ENCODE assay signal across 2 cellular contexts in the genomic region with DNA sequence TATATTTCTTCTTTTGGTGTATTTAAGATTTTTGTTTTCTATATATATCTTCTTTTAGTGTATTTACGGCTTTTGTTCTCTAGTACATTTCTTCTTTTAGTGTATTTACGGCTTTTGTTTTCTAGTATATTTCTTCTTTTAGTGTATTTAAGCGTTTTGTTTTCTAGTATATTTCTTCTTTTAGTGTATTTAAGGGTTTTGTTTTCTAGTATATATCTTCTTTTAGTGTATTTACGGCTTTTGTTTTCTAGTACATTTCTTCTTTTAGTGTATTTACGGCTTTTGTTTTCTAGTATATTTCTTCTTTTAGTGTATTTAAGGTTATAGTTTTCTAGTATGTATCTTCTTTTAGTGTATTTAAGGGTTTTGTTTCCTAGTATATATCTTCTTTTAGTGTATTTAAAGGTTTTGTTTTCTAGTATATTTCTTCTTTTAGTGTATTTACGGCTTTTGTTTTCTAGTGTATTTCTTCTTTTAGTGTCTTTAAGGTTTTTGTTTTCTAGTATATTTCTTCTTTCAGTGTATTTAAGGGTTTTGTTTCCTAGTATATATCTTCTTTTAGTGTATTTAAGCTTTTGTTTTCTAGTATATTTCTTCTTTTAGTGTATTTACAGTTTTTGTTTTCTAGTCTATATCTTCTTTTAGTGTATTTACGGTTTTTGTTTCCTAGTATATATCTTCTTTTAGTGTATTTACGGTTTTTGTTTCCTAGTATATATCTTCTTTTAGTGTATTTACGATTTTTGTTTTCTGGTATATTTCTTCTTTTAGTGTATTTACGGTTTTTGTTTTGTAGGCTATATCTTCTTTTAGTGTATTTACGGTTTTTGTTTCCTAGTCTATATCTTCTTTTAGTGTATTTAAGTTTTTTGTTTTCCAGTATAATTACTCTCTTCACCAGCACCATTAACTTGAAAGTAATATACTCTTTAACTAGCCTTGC.
TF ChIP-seq lines count a peak whose summit lies in the region.

No MANE protein-coding gene starts in this region.

TF ChIP-seq in H1, 55 proteins besides CTCF, POLR2A, EP300 and RAD21:
- TF ChIP-seq MAFK (IDR thresholded peaks at IDR 0.05; ENCODE audit: low read depth, low read length) = peak; percentile 95
- TF ChIP-seq, protein P1, sequence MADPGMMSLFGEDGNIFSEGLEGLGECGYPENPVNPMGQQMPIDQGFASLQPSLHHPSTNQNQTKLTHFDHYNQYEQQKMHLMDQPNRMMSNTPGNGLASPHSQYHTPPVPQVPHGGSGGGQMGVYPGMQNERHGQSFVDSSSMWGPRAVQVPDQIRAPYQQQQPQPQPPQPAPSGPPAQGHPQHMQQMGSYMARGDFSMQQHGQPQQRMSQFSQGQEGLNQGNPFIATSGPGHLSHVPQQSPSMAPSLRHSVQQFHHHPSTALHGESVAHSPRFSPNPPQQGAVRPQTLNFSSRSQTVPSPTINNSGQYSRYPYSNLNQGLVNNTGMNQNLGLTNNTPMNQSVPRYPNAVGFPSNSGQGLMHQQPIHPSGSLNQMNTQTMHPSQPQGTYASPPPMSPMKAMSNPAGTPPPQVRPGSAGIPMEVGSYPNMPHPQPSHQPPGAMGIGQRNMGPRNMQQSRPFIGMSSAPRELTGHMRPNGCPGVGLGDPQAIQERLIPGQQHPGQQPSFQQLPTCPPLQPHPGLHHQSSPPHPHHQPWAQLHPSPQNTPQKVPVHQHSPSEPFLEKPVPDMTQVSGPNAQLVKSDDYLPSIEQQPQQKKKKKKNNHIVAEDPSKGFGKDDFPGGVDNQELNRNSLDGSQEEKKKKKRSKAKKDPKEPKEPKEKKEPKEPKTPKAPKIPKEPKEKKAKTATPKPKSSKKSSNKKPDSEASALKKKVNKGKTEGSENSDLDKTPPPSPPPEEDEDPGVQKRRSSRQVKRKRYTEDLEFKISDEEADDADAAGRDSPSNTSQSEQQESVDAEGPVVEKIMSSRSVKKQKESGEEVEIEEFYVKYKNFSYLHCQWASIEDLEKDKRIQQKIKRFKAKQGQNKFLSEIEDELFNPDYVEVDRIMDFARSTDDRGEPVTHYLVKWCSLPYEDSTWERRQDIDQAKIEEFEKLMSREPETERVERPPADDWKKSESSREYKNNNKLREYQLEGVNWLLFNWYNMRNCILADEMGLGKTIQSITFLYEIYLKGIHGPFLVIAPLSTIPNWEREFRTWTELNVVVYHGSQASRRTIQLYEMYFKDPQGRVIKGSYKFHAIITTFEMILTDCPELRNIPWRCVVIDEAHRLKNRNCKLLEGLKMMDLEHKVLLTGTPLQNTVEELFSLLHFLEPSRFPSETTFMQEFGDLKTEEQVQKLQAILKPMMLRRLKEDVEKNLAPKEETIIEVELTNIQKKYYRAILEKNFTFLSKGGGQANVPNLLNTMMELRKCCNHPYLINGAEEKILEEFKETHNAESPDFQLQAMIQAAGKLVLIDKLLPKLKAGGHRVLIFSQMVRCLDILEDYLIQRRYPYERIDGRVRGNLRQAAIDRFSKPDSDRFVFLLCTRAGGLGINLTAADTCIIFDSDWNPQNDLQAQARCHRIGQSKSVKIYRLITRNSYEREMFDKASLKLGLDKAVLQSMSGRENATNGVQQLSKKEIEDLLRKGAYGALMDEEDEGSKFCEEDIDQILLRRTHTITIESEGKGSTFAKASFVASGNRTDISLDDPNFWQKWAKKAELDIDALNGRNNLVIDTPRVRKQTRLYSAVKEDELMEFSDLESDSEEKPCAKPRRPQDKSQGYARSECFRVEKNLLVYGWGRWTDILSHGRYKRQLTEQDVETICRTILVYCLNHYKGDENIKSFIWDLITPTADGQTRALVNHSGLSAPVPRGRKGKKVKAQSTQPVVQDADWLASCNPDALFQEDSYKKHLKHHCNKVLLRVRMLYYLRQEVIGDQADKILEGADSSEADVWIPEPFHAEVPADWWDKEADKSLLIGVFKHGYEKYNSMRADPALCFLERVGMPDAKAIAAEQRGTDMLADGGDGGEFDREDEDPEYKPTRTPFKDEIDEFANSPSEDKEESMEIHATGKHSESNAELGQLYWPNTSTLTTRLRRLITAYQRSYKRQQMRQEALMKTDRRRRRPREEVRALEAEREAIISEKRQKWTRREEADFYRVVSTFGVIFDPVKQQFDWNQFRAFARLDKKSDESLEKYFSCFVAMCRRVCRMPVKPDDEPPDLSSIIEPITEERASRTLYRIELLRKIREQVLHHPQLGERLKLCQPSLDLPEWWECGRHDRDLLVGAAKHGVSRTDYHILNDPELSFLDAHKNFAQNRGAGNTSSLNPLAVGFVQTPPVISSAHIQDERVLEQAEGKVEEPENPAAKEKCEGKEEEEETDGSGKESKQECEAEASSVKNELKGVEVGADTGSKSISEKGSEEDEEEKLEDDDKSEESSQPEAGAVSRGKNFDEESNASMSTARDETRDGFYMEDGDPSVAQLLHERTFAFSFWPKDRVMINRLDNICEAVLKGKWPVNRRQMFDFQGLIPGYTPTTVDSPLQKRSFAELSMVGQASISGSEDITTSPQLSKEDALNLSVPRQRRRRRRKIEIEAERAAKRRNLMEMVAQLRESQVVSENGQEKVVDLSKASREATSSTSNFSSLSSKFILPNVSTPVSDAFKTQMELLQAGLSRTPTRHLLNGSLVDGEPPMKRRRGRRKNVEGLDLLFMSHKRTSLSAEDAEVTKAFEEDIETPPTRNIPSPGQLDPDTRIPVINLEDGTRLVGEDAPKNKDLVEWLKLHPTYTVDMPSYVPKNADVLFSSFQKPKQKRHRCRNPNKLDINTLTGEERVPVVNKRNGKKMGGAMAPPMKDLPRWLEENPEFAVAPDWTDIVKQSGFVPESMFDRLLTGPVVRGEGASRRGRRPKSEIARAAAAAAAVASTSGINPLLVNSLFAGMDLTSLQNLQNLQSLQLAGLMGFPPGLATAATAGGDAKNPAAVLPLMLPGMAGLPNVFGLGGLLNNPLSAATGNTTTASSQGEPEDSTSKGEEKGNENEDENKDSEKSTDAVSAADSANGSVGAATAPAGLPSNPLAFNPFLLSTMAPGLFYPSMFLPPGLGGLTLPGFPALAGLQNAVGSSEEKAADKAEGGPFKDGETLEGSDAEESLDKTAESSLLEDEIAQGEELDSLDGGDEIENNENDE (IDR thresholded peaks at IDR 0.05; ENCODE audit: insufficient replicate concordance, low read length) = peak; percentile 99
TF ChIP-seq in H1: peak in this region for 2; not testable (repeated sequence) for 53.

TF ChIP-seq in HepG2, 621 proteins besides CTCF, POLR2A, EP300 and RAD21:
- TF ChIP-seq GZF1 (CRISPR knock-in tag; IDR thresholded peaks at IDR 0.05) = peak; percentile 97
TF ChIP-seq in HepG2: peak in this region for 1; not testable (repeated sequence) for 620.
